ENCODE assay signal across 36 cellular contexts in genomic region chr7:130342701-130343380, GRCh38. TPM values are rescaled to one million over a fixed set of nuclear protein-coding genes. Genes with fewer than 3 reads are reported as not detected.
"Had no signal": no experiment of that assay in that cellular context is flagged by ENCODE, and none has a peak within 500 bp of the region (broad histone marks: within the 10 kb centered on the region; RNA-seq: fewer than 3 reads in every experiment).

No MANE protein-coding gene starts in this region.

- H3K27me3 ChIP-seq: adrenal gland, MG63, Peyer's patch, SJSA1 had no signal

- H3K9me3 ChIP-seq: adrenal gland, MG63, Peyer's patch, SJSA1 had no signal

- H3K27me3 Mint-ChIP-seq: activated B cell treated with CpG ODN at 0.5 μM for 24 hours had no signal

- DNase-seq: activated B cell treated with CpG ODN at 0.5 μM for 24 hours; activated CD4-positive, alpha-beta memory T cell treated with anti-CD3 and anti-CD28 coated beads for 36 hours; activated CD4-positive, alpha-beta T cell treated with anti-CD3 and anti-CD28 coated beads for 4 hours; activated CD4-positive, alpha-beta T cell treated with anti-CD3 and anti-CD28 coated beads, Interleukin-2, amount 50 U/mL, for 1 hour; activated CD4-positive, CD25-positive, alpha-beta regulatory T cell treated with anti-CD3 and anti-CD28 coated beads, Interleukin-2, amount 50 U/mL, for 72 hours; activated CD8-positive, alpha-beta memory T cell treated with anti-CD3 and anti-CD28 coated beads, Interleukin-2, amount 50 U/mL, for 4 hours; activated gamma-delta T cell treated with Interleukin-2 at 50 U/mL for 16 hours; activated naive CD4-positive, alpha-beta T cell treated with anti-CD3 and anti-CD28 coated beads for 36 hours; activated T-cell treated with anti-CD3 and anti-CD28 coated beads for 4 hours; activated T-cell treated with anti-CD3 and anti-CD28 coated beads, Interleukin-2, amount 50 U/mL, for 4 hours; adrenal gland; caudate nucleus; Kasumi-1; MG63; NCI-H1048; NCI-H1105 treated with DMSO at 0.1 percent for 48 hours; NCI-H1436; NCI-H1694; NCI-H1930; NCI-H2081 treated with DMSO at 0.1 percent for 48 hours; NCI-H345; NCI-H524 treated with DMSO at 0.1 percent for 48 hours; NK-92 treated with Interleukin-12 subunit alpha and Interleukin-12 subunit beta, amount 100 ng/mL, for 24 hours; PC-3; Peyer's patch; RPMI8226; SHP77 treated with DMSO at 0.1 percent for 48 hours had no signal

- H3K27ac ChIP-seq: adrenal gland, Peyer's patch, SJSA1 had no signal

- H3K36me3 Mint-ChIP-seq: activated CD4-positive, alpha-beta memory T cell treated with anti-CD3 and anti-CD28 coated beads for 36 hours; activated naive CD4-positive, alpha-beta T cell treated with anti-CD3 and anti-CD28 coated beads, Interleukin-2, amount 50 U/mL, for 72 hours; brain had no signal

- H3K36me3 ChIP-seq: adrenal gland, MG63, Peyer's patch, SJSA1 had no signal

- H3K4me1 Mint-ChIP-seq: activated B cell treated with CpG ODN at 0.5 μM for 24 hours had no signal

- H3K4me1 ChIP-seq: adrenal gland, Peyer's patch, SJSA1 had no signal

- H3K4me3 ChIP-seq: adrenal gland, MG63, Peyer's patch, SJSA1 had no signal

- H3K27ac Mint-ChIP-seq: activated B cell treated with CpG ODN at 0.5 μM for 24 hours; activated CD4-positive, alpha-beta memory T cell treated with anti-CD3 and anti-CD28 coated beads for 36 hours; activated naive CD4-positive, alpha-beta T cell treated with anti-CD3 and anti-CD28 coated beads for 36 hours; activated naive CD4-positive, alpha-beta T cell treated with anti-CD3 and anti-CD28 coated beads, Interleukin-2, amount 50 U/mL, for 72 hours; activated T-helper 1 cell treated with anti-CD3 and anti-CD28 coated beads, Interleukin-12 subunit alpha, Interleukin-12 subunit beta, Interleukin-2, Interleukin-4 antibody, amounts not matched to agents 30 ng/mL and 10 ng/mL and 1 ng/mL, durations not matched to agents 14 hours and 24 hours and 36 hours; T-helper 1 cell treated with Interleukin-12 subunit alpha and Interleukin-12 subunit beta and Interleukin-4 antibody, amounts not matched to agents 30 μg/mL and 1 μg/mL, for 36 hours; T-helper 2 cell treated with Interferon-gamma antibody and Interleukin-4, amounts not matched to agents 5 μg/mL and 100 μg/mL, for 36 hours had no signal

- H3K9me3 Mint-ChIP-seq: activated B cell treated with CpG ODN at 0.5 μM for 24 hours; activated CD4-positive, alpha-beta memory T cell treated with anti-CD3 and anti-CD28 coated beads for 36 hours; activated naive CD4-positive, alpha-beta T cell treated with anti-CD3 and anti-CD28 coated beads for 36 hours; activated T-cell treated with anti-CD3 and anti-CD28 coated beads, Interleukin-2, amount 50 U/mL, for 4 hours; activated T-helper 1 cell treated with anti-CD3 and anti-CD28 coated beads, Interleukin-12 subunit alpha, Interleukin-12 subunit beta, Interleukin-2, Interleukin-4 antibody, amounts not matched to agents 30 ng/mL and 10 ng/mL and 1 ng/mL, durations not matched to agents 14 hours and 24 hours and 36 hours; T-helper 2 cell treated with Interferon-gamma antibody and Interleukin-4, amounts not matched to agents 5 μg/mL and 100 μg/mL, for 36 hours had no signal

- H3K4me3 Mint-ChIP-seq: activated B cell treated with CpG ODN at 0.5 μM for 24 hours; activated CD4-positive, alpha-beta memory T cell treated with anti-CD3 and anti-CD28 coated beads for 36 hours; activated naive CD4-positive, alpha-beta T cell treated with anti-CD3 and anti-CD28 coated beads for 36 hours; activated T-cell treated with anti-CD3 and anti-CD28 coated beads, Interleukin-2, amount 50 U/mL, for 4 hours; activated T-helper 1 cell treated with anti-CD3 and anti-CD28 coated beads, Interleukin-12 subunit alpha, Interleukin-12 subunit beta, Interleukin-2, Interleukin-4 antibody, amounts not matched to agents 30 ng/mL and 10 ng/mL and 1 ng/mL, durations not matched to agents 14 hours and 24 hours and 36 hours; brain; T-helper 1 cell treated with Interleukin-12 subunit alpha and Interleukin-12 subunit beta and Interleukin-4 antibody, amounts not matched to agents 30 μg/mL and 1 μg/mL, for 36 hours; T-helper 2 cell treated with Interferon-gamma antibody and Interleukin-4, amounts not matched to agents 5 μg/mL and 100 μg/mL, for 36 hours had no signal

- FAIRE-seq: bronchial epithelial cell had no signal

- ATAC-seq: activated naive CD4-positive, alpha-beta T cell treated with anti-CD3 and anti-CD28 coated beads, Interleukin-2, amount 50 U/mL, for 72 hours; activated T-cell treated with anti-CD3 and anti-CD28 coated beads, Interleukin-2, amount 50 U/mL, for 4 hours; PC-3 had no signal

RNA-seq across cellular contexts. Expression of gene CPA5, which starts 1.8 kb away (rescaled TPM):
- total RNA-seq: activated B cell treated with CpG ODN at 0.5 μM for 24 hours, bronchial epithelial cell, chondrocyte, NCI-H460, PC-3, Peyer's patch had no signal

RNA-seq across cellular contexts. Expression of gene CPA1, which starts 37.5 kb away (rescaled TPM):
- total RNA-seq: activated B cell treated with CpG ODN at 0.5 μM for 24 hours; activated CD4-positive, alpha-beta memory T cell treated with anti-CD3 and anti-CD28 coated beads for 36 hours; activated naive CD4-positive, alpha-beta T cell treated with anti-CD3 and anti-CD28 coated beads for 36 hours; activated naive CD4-positive, alpha-beta T cell treated with anti-CD3 and anti-CD28 coated beads, Interleukin-2, amount 50 U/mL, for 72 hours; activated T-helper 1 cell treated with anti-CD3 and anti-CD28 coated beads, Interleukin-12 subunit alpha, Interleukin-12 subunit beta, Interleukin-2, Interleukin-4 antibody, amounts not matched to agents 30 ng/mL and 10 ng/mL and 1 ng/mL, durations not matched to agents 14 hours and 24 hours and 36 hours; bronchial epithelial cell; NCI-H460; PC-3; Peyer's patch; SJSA1 had no signal

RNA-seq across cellular contexts. Expression of gene CPA4, which starts 49.9 kb away (rescaled TPM):
- total RNA-seq: activated B cell treated with CpG ODN at 0.5 μM for 24 hours; activated naive CD4-positive, alpha-beta T cell treated with anti-CD3 and anti-CD28 coated beads for 36 hours; activated naive CD4-positive, alpha-beta T cell treated with anti-CD3 and anti-CD28 coated beads, Interleukin-2, amount 50 U/mL, for 72 hours; activated T-helper 1 cell treated with anti-CD3 and anti-CD28 coated beads, Interleukin-12 subunit alpha, Interleukin-12 subunit beta, Interleukin-2, Interleukin-4 antibody, amounts not matched to agents 30 ng/mL and 10 ng/mL and 1 ng/mL, durations not matched to agents 14 hours and 24 hours and 36 hours; Peyer's patch had no signal
